ENCODE assay signal across 31 cellular contexts in the genomic region with DNA sequence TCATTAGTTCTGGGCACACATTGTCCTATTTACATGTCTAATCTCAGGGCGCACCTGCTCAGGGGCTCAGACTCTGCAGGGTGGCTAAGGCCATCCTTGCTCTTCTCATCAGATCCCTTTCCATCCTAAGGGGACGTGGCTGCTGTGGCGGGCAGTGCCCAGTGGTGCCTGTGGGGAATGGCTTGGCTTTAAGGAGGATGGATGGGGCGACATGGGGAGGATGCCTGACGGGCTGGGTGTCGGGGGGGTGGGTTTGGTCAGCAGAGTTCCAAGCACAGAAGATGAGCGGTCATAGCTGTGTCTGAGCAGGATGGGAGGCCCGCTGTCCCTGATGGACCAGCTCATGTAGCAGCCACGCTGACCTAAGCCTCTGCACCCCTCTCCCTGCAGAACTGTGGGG. TPM values are rescaled to one million over a fixed set of nuclear protein-coding genes. Genes with fewer than 3 reads are reported as not detected.
A peak's percentile ranks its signal among the peaks of the same experiment; 100 is the strongest.
DNase-seq lines count a peak whose midpoint lies in the region; ATAC-seq and TF ChIP-seq lines count a peak whose summit lies in the region.
"Had no signal": no experiment of that assay in that cellular context is flagged by ENCODE, and none has a peak within 500 bp of the region (broad histone marks: within the 10 kb centered on the region; RNA-seq: fewer than 3 reads in every experiment).

No MANE protein-coding gene starts in this region.

- no peak overlapping the region for H3K4me3 ChIP-seq in Peyer's patch
- no peak overlapping the region for H3K4me3 ChIP-seq in spleen
- H3K4me3 ChIP-seq: breast epithelium, colonic mucosa, hepatocyte, PC-9 had no signal

- no peaks in the 10 kb centered on the region for H3K9me3 Mint-ChIP-seq in activated T-cell treated with anti-CD3 and anti-CD28 coated beads, Interleukin-2, amount 50 U/mL, for 24 hours
- no peaks in the 10 kb centered on the region for H3K9me3 Mint-ChIP-seq in central memory CD8-positive, alpha-beta T cell
- H3K9me3 Mint-ChIP-seq: activated T-helper 2 cell treated with anti-CD3 and anti-CD28 coated beads, Interferon-gamma antibody, Interleukin-2, Interleukin-4, amounts not matched to agents 10 μg/mL and 5 μg/mL and 100 μg/mL, durations not matched to agents 14 hours and 24 hours and 36 hours; H9; nephron progenitor cell had no signal

- H3K9me3 ChIP-seq in Peyer's patch: no peaks in the 10 kb centered on the region
- no peaks in the 10 kb centered on the region for H3K9me3 ChIP-seq in spleen
- H3K9me3 ChIP-seq: breast epithelium, colonic mucosa had no signal

- TF ChIP-seq POLR2A in Peyer's patch (IDR thresholded peaks at IDR 0.05): no peak
- no peak for TF ChIP-seq POLR2A in spleen (IDR thresholded peaks at IDR 0.05)

- 95 to 99% (median 96%) methylated on average over 8 to 9 of the region's 9 CpGs for WGBS in spleen, 5 donors

- H3K36me3 ChIP-seq in Peyer's patch: peaks cover 0 to 3% (median 0%) of the 10 kb centered on the region in 3 donors
- peaks cover 3 to 100% (median 90%) of the 10 kb centered on the region in 6 donors for H3K36me3 ChIP-seq in spleen
- H3K36me3 ChIP-seq: breast epithelium, colonic mucosa had no signal

- peak overlapping the region; percentile 85 for H3K27ac Mint-ChIP-seq in activated T-cell treated with anti-CD3 and anti-CD28 coated beads, Interleukin-2, amount 50 U/mL, for 24 hours
- H3K27ac Mint-ChIP-seq in central memory CD8-positive, alpha-beta T cell (ENCODE audit: low read depth): peak overlapping the region; percentile 61
- H3K27ac Mint-ChIP-seq: nephron progenitor cell had no signal

- TF ChIP-seq CTCF in Peyer's patch (IDR thresholded peaks at IDR 0.05) (no peak), spleen (IDR thresholded peaks at IDR 0.05 in 8 of 11, conservative IDR thresholded peaks at IDR 0.05 in 3 of 11) (no peak)

- H3K27me3 ChIP-seq in Peyer's patch (no peaks in the 10 kb centered on the region), spleen (replicated peaks in 1 of 7) (no peaks in the 10 kb centered on the region)
- H3K27me3 ChIP-seq: breast epithelium, colonic mucosa, hepatocyte had no signal

- H3K4me1 Mint-ChIP-seq in activated T-cell treated with anti-CD3 and anti-CD28 coated beads, Interleukin-2, amount 50 U/mL, for 24 hours (ENCODE audit: low read depth): peaks cover 28% of the 10 kb centered on the region
- peaks cover 21% of the 10 kb centered on the region for H3K4me1 Mint-ChIP-seq in central memory CD8-positive, alpha-beta T cell

- H3K36me3 Mint-ChIP-seq in activated T-cell treated with anti-CD3 and anti-CD28 coated beads, Interleukin-2, amount 50 U/mL, for 24 hours (ENCODE audit: low read depth): peaks cover 87% of the 10 kb centered on the region
- H3K36me3 Mint-ChIP-seq in central memory CD8-positive, alpha-beta T cell (ENCODE audit: insufficient read depth): peaks cover 76% of the 10 kb centered on the region

- ATAC-seq in central memory CD8-positive, alpha-beta T cell (replicated peaks; ENCODE audit: extremely low read depth, poor library complexity, severe bottlenecking): no peak
- ATAC-seq in HG02798 (IDR thresholded peaks at IDR 0.05; ENCODE audit: poor library complexity, unreplicated experiment): no peak
- ATAC-seq: HepG2 had no signal

- intact Hi-C loops in spleen (cut with DNase I; ENCODE audit: low total_unique reads): no loop called here

- no peak for DNase-seq in activated T-cell treated with anti-CD3 and anti-CD28 coated beads, Interleukin-2, amount 50 U/mL, for 24 hours
- no peak for DNase-seq in activated T-cell treated with anti-CD3 and anti-CD28 coated beads, Interleukin-2, amount 50 U/mL, for 48 hours
- DNase-seq in Peyer's patch (peak in 2 of 3 donors; percentile 24 to 28), spleen (peak; percentile 42), NCI-H2196 (lab: John Stamatoyannopoulos, UW; ENCODE audit: unreplicated experiment) (no peak), AG08396 (ENCODE audit: low spot score) (no peak)
- DNase-seq in central memory CD8-positive, alpha-beta T cell (ENCODE audit: low spot score in 2 of 2): no peak
- DNase-seq: activated CD4-positive, alpha-beta T cell treated with anti-CD3 and anti-CD28 coated beads for 1 hour; amygdala; Calu3; colonic mucosa; effector memory CD4-positive, alpha-beta T cell; foreskin fibroblast; H9; midbrain; NCI-H1694 treated with DMSO at 0.1 percent for 48 hours; NCI-H2171 treated with DMSO at 0.1 percent for 48 hours; NCI-H524 treated with DMSO at 0.1 percent for 48 hours; nephron progenitor cell; NK-92 treated with Interleukin-12 subunit alpha and Interleukin-12 subunit beta, amount 100 ng/mL, for 24 hours; PC-9; SHP77 treated with DMSO at 0.1 percent for 48 hours; SW 1271; trophoblast cell had no signal

- H3K27me3 Mint-ChIP-seq in activated T-cell treated with anti-CD3 and anti-CD28 coated beads, Interleukin-2, amount 50 U/mL, for 24 hours: no peaks in the 10 kb centered on the region
- H3K27me3 Mint-ChIP-seq in central memory CD8-positive, alpha-beta T cell: no peaks in the 10 kb centered on the region

- H3K4me3 Mint-ChIP-seq in activated T-cell treated with anti-CD3 and anti-CD28 coated beads, Interleukin-2, amount 50 U/mL, for 24 hours: no peak overlapping the region
- no peak overlapping the region for H3K4me3 Mint-ChIP-seq in central memory CD8-positive, alpha-beta T cell
- H3K4me3 Mint-ChIP-seq: H9, nephron progenitor cell had no signal

- H3K4me1 ChIP-seq in Peyer's patch (no peaks in the 10 kb centered on the region), spleen (peaks cover 0 to 15% (median 4%) of the 10 kb centered on the region in 6 donors)
- H3K4me1 ChIP-seq: breast epithelium, colonic mucosa had no signal

- H3K27ac ChIP-seq in Peyer's patch: no peak overlapping the region
- no peak overlapping the region for H3K27ac ChIP-seq in spleen
- H3K27ac ChIP-seq: breast epithelium, colonic mucosa, hepatocyte, PC-9 had no signal

RNA-seq across cellular contexts. Expression of gene SUSD3, which starts 40.9 kb away (rescaled TPM):
- total RNA-seq in Peyer's patch (10 to 100 TPM in 1 of 4 donors, 1 to 10 TPM in 3; 5.5 to 21.5 (median 7.9) TPM), spleen (10 to 100 TPM; 27.6 to 54.8 (median 35.8) TPM)
- 10 to 100 TPM; 50.4 to 68.8 (median 57.4) TPM for polyA plus RNA-seq in spleen
- total RNA-seq: A673, LHCN-M2 had no signal

Comparison
In these comparisons a context has a peak if more than half of its experiments do, and no peak if none do; other contexts are left out.
1. DNase-seq: peak in Peyer's patch (2 of 3) and spleen (single experiment); none in activated T-cell treated with anti-CD3 and anti-CD28 coated beads, Interleukin-2, amount 50 U/mL, for 24 hours (single experiment), activated T-cell treated with anti-CD3 and anti-CD28 coated beads, Interleukin-2, amount 50 U/mL, for 48 hours (0 of 2), central memory CD8-positive, alpha-beta T cell (0 of 2), NCI-H2196 (single experiment) and AG08396 (single experiment).